ENCODE assay signal across 13 cellular contexts in the genomic region with DNA sequence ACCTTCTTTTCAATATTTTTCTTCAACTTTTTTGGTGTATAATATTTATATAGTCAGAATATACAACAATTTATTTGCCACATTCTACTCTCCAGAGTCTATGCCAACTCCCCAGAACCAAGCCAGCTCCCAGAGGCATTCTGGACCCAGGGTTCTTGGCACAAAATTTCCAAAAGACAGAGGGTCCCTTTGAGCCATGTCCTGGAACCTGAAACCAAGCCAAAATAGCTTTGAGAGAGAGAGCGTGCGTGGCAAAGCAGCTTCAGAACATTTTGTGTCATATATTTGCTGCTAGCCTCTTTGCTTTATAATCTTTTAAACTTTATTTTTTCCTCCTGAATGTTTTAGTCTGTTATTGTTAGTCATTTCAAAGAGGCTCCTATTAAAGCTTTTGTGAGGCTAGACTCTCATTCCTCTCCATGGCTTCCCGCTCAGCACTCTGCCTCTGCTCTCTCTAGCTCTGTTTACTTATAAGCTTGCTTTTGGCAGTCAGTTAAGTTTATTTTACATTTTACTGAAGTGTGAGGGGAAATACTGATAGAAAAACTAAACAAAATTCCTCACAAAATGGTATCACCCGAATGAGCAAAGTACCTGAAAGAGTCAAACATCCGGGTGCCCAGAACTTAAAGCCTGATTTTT.
DNase-seq lines count a peak whose midpoint lies in the region; ATAC-seq and TF ChIP-seq lines count a peak whose summit lies in the region.
"Had no signal": no experiment of that assay in that cellular context is flagged by ENCODE, and none has a peak within 500 bp of the region (broad histone marks: within the 10 kb centered on the region; RNA-seq: fewer than 3 reads in every experiment).

No MANE protein-coding gene starts in this region.

- H3K27ac ChIP-seq in cingulate gyrus (ENCODE audit: low read depth, low read length) (peak overlapping the region; percentile 81), suprapubic skin (peak overlapping the region; percentile 69)
- H3K27ac ChIP-seq: psoas muscle had no signal

- peaks cover 19% of the 10 kb centered on the region for H3K9me3 Mint-ChIP-seq in nephron
- H3K9me3 Mint-ChIP-seq: activated naive CD8-positive, alpha-beta T cell treated with anti-CD3 and anti-CD28 coated beads, Interleukin-2, amount 10 ng/mL, durations not matched to agents 7 days and 5 days had no signal

- H3K36me3 ChIP-seq in suprapubic skin: no peaks in the 10 kb centered on the region

- no peak overlapping the region for H3K4me3 Mint-ChIP-seq in nephron
- H3K4me3 Mint-ChIP-seq: activated naive CD8-positive, alpha-beta T cell treated with anti-CD3 and anti-CD28 coated beads, Interleukin-2, amount 10 ng/mL, durations not matched to agents 7 days and 5 days had no signal

- ATAC-seq in GM21515 (IDR thresholded peaks at IDR 0.05; ENCODE audit: unreplicated experiment) (no peak), HG02678 (IDR thresholded peaks at IDR 0.05; ENCODE audit: unreplicated experiment) (no peak), GM18873 (IDR thresholded peaks at IDR 0.05; ENCODE audit: low FRiP score, unreplicated experiment) (no peak)
- ATAC-seq: psoas muscle, SK-N-SH treated with all-trans-retinoic acid at 6 μM for 48 hours had no signal

- H3K4me3 ChIP-seq in suprapubic skin: no peak overlapping the region
- H3K4me3 ChIP-seq: psoas muscle had no signal

- no peaks in the 10 kb centered on the region for H3K27me3 ChIP-seq in suprapubic skin

- no peaks in the 10 kb centered on the region for H3K9me3 ChIP-seq in suprapubic skin
- H3K9me3 ChIP-seq: psoas muscle had no signal

- H3K27ac Mint-ChIP-seq in nephron: peak overlapping the region in 2 of 3 experiments; percentile 9 to 46
- H3K27ac Mint-ChIP-seq: activated naive CD8-positive, alpha-beta T cell treated with anti-CD3 and anti-CD28 coated beads, Interleukin-2, amount 10 ng/mL, durations not matched to agents 7 days and 5 days had no signal

- no peaks in the 10 kb centered on the region for H3K4me1 Mint-ChIP-seq in nephron
- H3K4me1 Mint-ChIP-seq: activated naive CD8-positive, alpha-beta T cell treated with anti-CD3 and anti-CD28 coated beads, Interleukin-2, amount 10 ng/mL, durations not matched to agents 7 days and 5 days had no signal

- peak; percentile 18 to 77 for DNase-seq in NCI-H446 (lab: John Stamatoyannopoulos, UW)
- DNase-seq in suprapubic skin (ENCODE audit: low spot score in 2 of 2): no peak
- no peak for DNase-seq in GM10266 (ENCODE audit: extremely low spot score)
- DNase-seq: activated CD4-positive, alpha-beta T cell treated with anti-CD3 and anti-CD28 coated beads, Interleukin-2, amount 50 U/mL, for 1 hour; activated naive CD8-positive, alpha-beta T cell treated with anti-CD3 and anti-CD28 coated beads, Interleukin-2, amount 10 ng/mL, durations not matched to agents 7 days and 5 days; NCI-H2227 treated with DMSO at 0.1 percent for 48 hours; psoas muscle had no signal

- no peak for TF ChIP-seq EP300 in suprapubic skin (IDR thresholded peaks at IDR 0.05)

- no peak for TF ChIP-seq POLR2A in suprapubic skin (IDR thresholded peaks at IDR 0.05)

- H3K36me3 Mint-ChIP-seq in nephron (ENCODE audit: low read depth): no peaks in the 10 kb centered on the region
- H3K36me3 Mint-ChIP-seq: activated naive CD8-positive, alpha-beta T cell treated with anti-CD3 and anti-CD28 coated beads, Interleukin-2, amount 10 ng/mL, durations not matched to agents 7 days and 5 days had no signal

- no peaks in the 10 kb centered on the region for H3K4me1 ChIP-seq in suprapubic skin
- H3K4me1 ChIP-seq: psoas muscle had no signal

- TF ChIP-seq CTCF in nephron (IDR thresholded peaks at IDR 0.05; ENCODE audit: unreplicated experiment in 3 of 3) (no peak), suprapubic skin (IDR thresholded peaks at IDR 0.05) (no peak), GM10266 (IDR thresholded peaks at IDR 0.05; ENCODE audit: control insufficient read depth, insufficient read depth, low read depth, missing control alignments) (no peak)

- 68% methylated on average over 5 of the region's 5 CpGs for WGBS in suprapubic skin

- no peaks in the 10 kb centered on the region for H3K27me3 Mint-ChIP-seq in nephron (ENCODE audit: low read depth)
- H3K27me3 Mint-ChIP-seq: activated naive CD8-positive, alpha-beta T cell treated with anti-CD3 and anti-CD28 coated beads, Interleukin-2, amount 10 ng/mL, durations not matched to agents 7 days and 5 days had no signal

Comparison
In these comparisons a context has a peak if more than half of its experiments do, and no peak if none do; other contexts are left out.
1. DNase-seq: peak in NCI-H446 (2 of 2); none in suprapubic skin (0 of 2) and GM10266 (single experiment).